Comparison of ENCODE assay signal across 7 cellular contexts in the genomic region with DNA sequence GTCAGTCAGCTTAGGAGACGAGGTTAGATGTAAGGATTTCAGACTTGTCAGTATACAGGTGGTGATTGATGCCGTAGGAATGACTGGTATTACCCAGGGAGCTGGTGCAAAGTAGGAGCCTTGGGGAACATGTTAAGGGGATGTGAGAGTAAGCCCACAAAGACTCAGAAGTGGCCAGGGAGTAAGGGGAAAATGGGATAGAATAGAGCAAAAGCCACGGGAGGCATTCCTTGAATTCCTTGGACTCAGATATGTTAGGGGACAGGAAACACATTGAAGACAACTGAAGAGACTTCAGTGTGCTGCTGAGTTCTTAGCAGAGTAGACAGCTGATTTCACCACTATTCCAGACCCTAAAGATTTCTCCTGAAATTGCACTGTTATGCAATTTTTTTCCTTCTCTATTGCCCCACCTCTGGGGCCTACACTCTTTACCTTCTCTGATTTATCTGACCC. TPM values are rescaled to one million over a fixed set of nuclear protein-coding genes. Genes with fewer than 3 reads are reported as not detected.
DNase-seq lines count a peak whose midpoint lies in the region; ATAC-seq, FAIRE-seq and TF ChIP-seq lines count a peak whose summit lies in the region.

No MANE protein-coding gene starts in this region.

- TSS peak; percentile 92 for BruUV-seq in Panc1 (replicated peaks; lab: Mats Ljungman, UMichigan)

- no peak overlapping the region for H3K4ac ChIP-seq in H1 (replicated peaks; ENCODE audit: insufficient read length, low read depth, low read length)
- H3K4ac ChIP-seq in neuronal stem cell (ENCODE audit: low read length), result no peak overlapping the region

- no peak overlapping the region for H3K23ac ChIP-seq in H1 (ENCODE audit: insufficient read length)
- H3K23ac ChIP-seq in neuronal stem cell (ENCODE audit: low read depth, low read length, poor library complexity), result no peak overlapping the region

- 44% methylated on average over 3 of the region's 3 CpGs; no CpG with 5 or more reads in 1 of the 2 experiments for WGBS in H1 (ENCODE audit: extremely low coverage in 1 of 2, insufficient coverage in 1 of 2, insufficient read length in 1 of 2, insufficient replicate concordance in 2 of 2, low coverage in 1 of 2, low lambda C conversion rate in 2 of 2, missing lambda C conversion rate in 1 of 2), 2 experiments
- WGBS in neuronal stem cell (ENCODE audit: extremely low coverage in 2 of 2, insufficient read length in 2 of 2, insufficient replicate concordance in 1 of 2), 2 donors, result no CpG with 5 or more reads among the region's 3 CpGs

- no peak overlapping the region for H4K91ac ChIP-seq in H1 (replicated peaks; ENCODE audit: insufficient read length, low read length)
- H4K91ac ChIP-seq in neuronal stem cell (ENCODE audit: low read depth, low read length, poor library complexity), result no peak overlapping the region

- no peak overlapping the region for H3K14ac ChIP-seq in H1 (ENCODE audit: insufficient read length)
- H3K14ac ChIP-seq in neuronal stem cell (ENCODE audit: low read length), result no peak overlapping the region

- CTCF ChIA-PET in Panc1 (lab: Charles Lee) (interaction anchor here (0.6 kb wide), 1 partner anchor 695 kb away, joined by 3 read pairs; no protein-coding TSS in a partner anchor), H1 (lab: Charles Lee; ENCODE audit: partially characterized antibody) (interaction anchor here (1.2 to 1.7 kb wide), 3 partner anchors 41 to 312 kb away, joined by 3 to 6 read pairs (median 4); no protein-coding TSS in a partner anchor)

- H3K9ac ChIP-seq in H1 (replicated peaks in 1 of 4; ENCODE audit: extremely low read depth in 1 of 4, low read depth in 3 of 4, low read length in 3 of 4) (no peak overlapping the region), neuronal stem cell (ENCODE audit: low read depth, low read length, poor library complexity) (no peak overlapping the region)

- intact Hi-C loops in Panc1 (cut with micrococcal nuclease; ENCODE audit: unreplicated experiment), result no loop called here

- no peak overlapping the region for H3K18ac ChIP-seq in H1 (ENCODE audit: extremely low read depth, low read length)
- H3K18ac ChIP-seq in neuronal stem cell (ENCODE audit: low read length), result no peak overlapping the region

- H3K4me3 ChIP-seq in Panc1 (ENCODE audit: low read depth in 2 of 2, low read length in 2 of 2) (peak overlapping the region; percentile 71 to 91; a peak in 3 of 4 replicates), H1 (ENCODE audit: extremely low read depth in 1 of 4, insufficient read depth in 2 of 4, low read depth in 3 of 4, low read length in 4 of 4) (peak overlapping the region in 2 of 4 experiments; percentile 1 to 98; a peak in 3 of 8 replicates), neuronal stem cell (ENCODE audit: low read length in 2 of 2) (peak overlapping the region in 1 of 2 donors; percentile 75)

- TF ChIP-seq EP300 in H1 (IDR thresholded peaks at IDR 0.05; ENCODE audit: borderline replicate concordance in 1 of 2, low read depth in 2 of 2, low read length in 2 of 2), result no peak

- no peaks in the 10 kb centered on the region for H3K9me3 ChIP-seq in Panc1 (ENCODE audit: control insufficient read depth, insufficient read depth, low read depth, low read length)
- no peaks in the 10 kb centered on the region for H3K9me3 ChIP-seq in H1 (ENCODE audit: insufficient read depth in 2 of 2, low read depth in 1 of 2, low read length in 1 of 2)
- no peaks in the 10 kb centered on the region for H3K9me3 ChIP-seq in neuronal stem cell (replicated peaks in 1 of 2; ENCODE audit: control insufficient read depth in 2 of 2, insufficient read depth in 1 of 2, low read depth in 1 of 2, low read length in 2 of 2)

- no peak overlapping the region; the same call in 1 of the 2 replicates for H2BK12ac ChIP-seq in H1 (ENCODE audit: low read depth, low read length)
- no peak overlapping the region for H2BK12ac ChIP-seq in neuronal stem cell (ENCODE audit: low read length)

- in situ Hi-C loops in Panc1 (cut with HindIII; ENCODE audit: low pct_unique_long_range_greater_than_20kb, low sequenced_read_pairs), result no loop called here

- H3K4me1 ChIP-seq in Panc1 (ENCODE audit: control insufficient read depth, insufficient read depth, low read length) (peaks cover 23% of the 10 kb centered on the region), H1 (replicated peaks in 1 of 4; ENCODE audit: control insufficient read depth in 3 of 4, insufficient read depth in 4 of 4, low read length in 3 of 4) (peaks cover 6 to 15% (median 12%) of the 10 kb centered on the region in 4 experiments; a peak in 6 of 7 replicates), neuronal stem cell (ENCODE audit: control insufficient read depth in 2 of 2, insufficient read depth in 1 of 2, low read depth in 1 of 2, low read length in 2 of 2) (peaks cover 16 to 28% of the 10 kb centered on the region in 2 donors)

- H3K36me3 ChIP-seq in Panc1 (ENCODE audit: control insufficient read depth, insufficient read depth, low read length) (peaks cover 12% of the 10 kb centered on the region), H1 (ENCODE audit: control insufficient read depth in 2 of 4, insufficient read depth in 4 of 4, low read length in 3 of 4) (peaks cover 4 to 57% (median 28%) of the 10 kb centered on the region in 4 experiments), neuronal stem cell (replicated peaks in 1 of 2; ENCODE audit: control insufficient read depth in 2 of 2, insufficient read depth in 2 of 2, low read length in 2 of 2) (peaks cover 24 to 78% of the 10 kb centered on the region in 2 donors)

- no peak for TF ChIP-seq RAD21 in H1 (IDR thresholded peaks at IDR 0.05 in 1 of 2, conservative IDR thresholded peaks at IDR 0.05 in 1 of 2; ENCODE audit: low read depth in 2 of 2, low read length in 2 of 2)

- TF ChIP-seq CTCF in Panc1 (IDR thresholded peaks at IDR 0.05), result no peak
- TF ChIP-seq CTCF in H1 (IDR thresholded peaks at IDR 0.05; ENCODE audit: control extremely low read depth in 1 of 3, insufficient read depth in 1 of 3, low read depth in 1 of 3, low read length in 3 of 3), result no peak

- H3K4me2 ChIP-seq in H1 (ENCODE audit: insufficient read depth in 1 of 2, low read depth in 2 of 2, low read length in 2 of 2) (peak overlapping the region; percentile 71 to 90), neuronal stem cell (ENCODE audit: insufficient read depth, low read length, poor library complexity, severe bottlenecking) (peak overlapping the region; percentile 72)

- H3K27ac ChIP-seq in Panc1 (ENCODE audit: low read length) (peak overlapping the region; percentile 94), H1 (ENCODE audit: low read depth, low read length) (peak overlapping the region; percentile 81; the same call in 1 of the 2 replicates), neuronal stem cell (replicated peaks; ENCODE audit: low read length) (peak overlapping the region; percentile 84)

- peaks cover 11% of the 10 kb centered on the region for H3K23me2 ChIP-seq in H1 (ENCODE audit: low read depth, low read length)

- no peak overlapping the region for H4K5ac ChIP-seq in H1 (ENCODE audit: insufficient read length, low read depth, low read length)

- POLR2A ChIA-PET in Panc1 (lab: Charles Lee), result no interaction called here
- POLR2A ChIA-PET in H1 (lab: Charles Lee; ENCODE audit: partially characterized antibody), result interaction anchor here (0.5 to 6.0 kb wide), 15 partner anchors 8 to 225 kb away, joined by 3 to 86 read pairs (median 7); a partner anchor contains a TSS

- H2BK15ac ChIP-seq in H1 (ENCODE audit: low read length) (no peak overlapping the region), neuronal stem cell (ENCODE audit: low read length) (no peak overlapping the region)

- no peak overlapping the region for H3K56ac ChIP-seq in H1 (replicated peaks; ENCODE audit: insufficient read length, low read depth, low read length)

- H2BK120ac ChIP-seq in H1 (replicated peaks; ENCODE audit: low read depth, low read length), result no peak overlapping the region
- H2BK120ac ChIP-seq in neuronal stem cell (ENCODE audit: low read depth, low read length), result no peak overlapping the region

- peaks cover 0 to 2% of the 10 kb centered on the region in 2 experiments for H4K20me1 ChIP-seq in H1 (replicated peaks in 1 of 2; ENCODE audit: control insufficient read depth in 1 of 2, insufficient read depth in 2 of 2, low read length in 2 of 2)

- H2BK5ac ChIP-seq in H1 (ENCODE audit: low read depth, low read length) (peak overlapping the region; percentile 88; the same call in 1 of the 2 replicates), neuronal stem cell (ENCODE audit: low read length) (no peak overlapping the region)

- no peak for FAIRE-seq in GM12891 (lab: Jason Lieb, UNC)
- peak; percentile 24 for FAIRE-seq in H1 (lab: Jason Lieb, UNC)

- DNase-seq in GM12891 (ENCODE audit: insufficient read length, low spot score), result no peak
- no peak for DNase-seq in Panc1 (ENCODE audit: low read depth, low spot score)
- DNase-seq in H1 (ENCODE audit: low read depth in 1 of 2, low spot score in 2 of 2), result peak; percentile 52 to 63
- DNase-seq in neuronal stem cell (ENCODE audit: low spot score), result peak; percentile 41
- no peak for DNase-seq in Kasumi-1 (lab: John Stamatoyannopoulos, UW)

- TF ChIP-seq POLR2A in GM12891 (IDR thresholded peaks at IDR 0.05; ENCODE audit: low read depth, low read length) (0 out of 2 replicates have a peak, but pooled peaks have one; percentile 23), H1 (IDR thresholded peaks at IDR 0.05; ENCODE audit: control extremely low read depth in 1 of 2, low read depth in 2 of 2, low read length in 2 of 2) (peak in 1 of 2 experiments; percentile 82; a peak in 1 of 3 replicates)

- H2BK20ac ChIP-seq in H1 (ENCODE audit: low read length), result no peak overlapping the region

- H3K27me3 ChIP-seq in Panc1 (ENCODE audit: control insufficient read depth, insufficient read depth, low read length) (no peaks in the 10 kb centered on the region), H1 (replicated peaks in 1 of 4; ENCODE audit: control insufficient read depth in 3 of 4, extremely low read depth in 1 of 4, insufficient read depth in 3 of 4, low read length in 3 of 4) (no peaks in the 10 kb centered on the region), neuronal stem cell (ENCODE audit: control insufficient read depth in 3 of 3, insufficient read depth in 3 of 3, low read depth in 1 of 3, low read length in 3 of 3) (no peaks in the 10 kb centered on the region)

- H2AK5ac ChIP-seq in H1 (ENCODE audit: low read depth, low read length) (peak overlapping the region; percentile 72; the same call in 1 of the 2 replicates), neuronal stem cell (ENCODE audit: low read depth, low read length) (no peak overlapping the region)

- peaks cover 0 to 13% of the 10 kb centered on the region in 2 experiments; a peak in 2 of 4 replicates for H3K79me2 ChIP-seq in H1 (ENCODE audit: control insufficient read depth in 1 of 2, insufficient read depth in 2 of 2, low read length in 2 of 2)

- H3K79me1 ChIP-seq in H1 (ENCODE audit: low read depth, low read length) (peaks cover 7% of the 10 kb centered on the region; the same call in 1 of the 2 replicates), neuronal stem cell (ENCODE audit: low read depth, low read length) (peaks cover 9% of the 10 kb centered on the region)

- H2AFZ ChIP-seq in H1 (ENCODE audit: low read length), result no peak overlapping the region
- H2AFZ ChIP-seq in neuronal stem cell (ENCODE audit: low read length), result no peak overlapping the region

- 0 out of 2 replicates have a peak, but pooled peaks have one; percentile 20 for ATAC-seq in Panc1
- ATAC-seq in GM19467 (IDR thresholded peaks at IDR 0.05; ENCODE audit: unreplicated experiment), result no peak
- no peak for ATAC-seq in GM21717 (IDR thresholded peaks at IDR 0.05; ENCODE audit: unreplicated experiment)

- H4K8ac ChIP-seq in H1 (ENCODE audit: extremely low read depth, insufficient read depth, low read length), result no peak overlapping the region
- H4K8ac ChIP-seq in neuronal stem cell (ENCODE audit: low read depth, low read length), result no peak overlapping the region

RNA-seq across cellular contexts. Expression of a gene that starts 1.2 kb away (rescaled TPM):
- polyA plus RNA-seq in GM12891 (2012; ENCODE audit: low read depth, missing spikeins), result 66.7 TPM
- total RNA-seq in Panc1 (2021; ENCODE audit: unreplicated experiment), result 112 TPM
- 45.6 TPM for polyA plus RNA-seq in Panc1 (2012; ENCODE audit: insufficient read length)
- 166 and 175 TPM in 2 replicates for total RNA-seq in H1 (2021; fragmentation: NEBNext Ultra II Directional; extraction: Animal tissue kit (Norgen Biotek cat#: 25700))
- polyA plus RNA-seq in H1 (2011; rRNA removed), result 40.9 and 61.6 TPM in 2 replicates
- 86.3 TPM for polyA plus RNA-seq in H1 (2011; cell fraction: cytosol; rRNA removed)
- 37.8 TPM for polyA plus RNA-seq in H1 (2011; cell fraction: nucleus; rRNA removed)
- polyA plus RNA-seq in H1 (2012, experiment 1 of 2), result 124 to 172 TPM (median 138 TPM) in 4 replicates
- 29.5 TPM for polyA plus RNA-seq in H1 (2012, experiment 2 of 2)
- polyA plus RNA-seq in H1 (2013, experiment 1 of 2), result 106 TPM
- 107 TPM for polyA plus RNA-seq in H1 (2013, experiment 2 of 2)
- polyA minus RNA-seq in H1 (2011; rRNA and poly(A)+ RNA removed), result 95.2 and 95.6 TPM in 2 replicates
- polyA minus RNA-seq in H1 (2011; cell fraction: cytosol; rRNA and poly(A)+ RNA removed), result 44.3 TPM
- polyA minus RNA-seq in H1 (2011; cell fraction: nucleus; rRNA and poly(A)+ RNA removed), result 48.1 TPM
- polyA plus RNA-seq in neuronal stem cell (2013, experiment 1 of 2), result 94.5 TPM
- polyA plus RNA-seq in neuronal stem cell (2013, experiment 2 of 2), result 92.4 TPM

RNA-seq across cellular contexts. Expression of a gene that starts 28.8 kb away (rescaled TPM):
- polyA plus RNA-seq in GM12891 (2012; ENCODE audit: low read depth, missing spikeins), result 187 TPM
- 340 TPM for total RNA-seq in Panc1 (2021; ENCODE audit: unreplicated experiment)
- polyA plus RNA-seq in Panc1 (2012; ENCODE audit: insufficient read length), result 402 TPM
- 331 and 348 TPM in 2 replicates for total RNA-seq in H1 (2021; fragmentation: NEBNext Ultra II Directional; extraction: Animal tissue kit (Norgen Biotek cat#: 25700))
- polyA plus RNA-seq in H1 (2011; rRNA removed), result 117 and 138 TPM in 2 replicates
- 177 TPM for polyA plus RNA-seq in H1 (2011; cell fraction: cytosol; rRNA removed)
- polyA plus RNA-seq in H1 (2011; cell fraction: nucleus; rRNA removed), result 243 TPM
- 298 to 400 TPM (median 371 TPM) in 4 replicates for polyA plus RNA-seq in H1 (2012, experiment 1 of 2)
- polyA plus RNA-seq in H1 (2012, experiment 2 of 2), result 55.7 TPM
- 155 TPM for polyA plus RNA-seq in H1 (2013, experiment 1 of 2)
- 149 TPM for polyA plus RNA-seq in H1 (2013, experiment 2 of 2)
- polyA minus RNA-seq in H1 (2011; rRNA and poly(A)+ RNA removed), result 187 and 237 TPM in 2 replicates
- 355 TPM for polyA minus RNA-seq in H1 (2011; cell fraction: cytosol; rRNA and poly(A)+ RNA removed)
- 228 TPM for polyA minus RNA-seq in H1 (2011; cell fraction: nucleus; rRNA and poly(A)+ RNA removed)
- polyA plus RNA-seq in neuronal stem cell (2013, experiment 1 of 2), result 126 TPM
- 126 TPM for polyA plus RNA-seq in neuronal stem cell (2013, experiment 2 of 2)

RNA-seq across cellular contexts. Expression of a gene that starts 29.6 kb away (rescaled TPM):
- polyA plus RNA-seq in GM12891 (2012; ENCODE audit: low read depth, missing spikeins), result 49.0 TPM
- 98.4 TPM for total RNA-seq in Panc1 (2021; ENCODE audit: unreplicated experiment)
- 97.1 TPM for polyA plus RNA-seq in Panc1 (2012; ENCODE audit: insufficient read length)
- total RNA-seq in H1 (2021; fragmentation: NEBNext Ultra II Directional; extraction: Animal tissue kit (Norgen Biotek cat#: 25700)), result 79.8 and 83.4 TPM in 2 replicates
- polyA plus RNA-seq in H1 (2011; rRNA removed), result 45.0 and 58.7 TPM in 2 replicates
- 84.0 TPM for polyA plus RNA-seq in H1 (2011; cell fraction: cytosol; rRNA removed)
- 37.1 TPM for polyA plus RNA-seq in H1 (2011; cell fraction: nucleus; rRNA removed)
- polyA plus RNA-seq in H1 (2012, experiment 1 of 2), result 65.6 to 85.6 TPM (median 74.6 TPM) in 4 replicates
- 43.5 TPM for polyA plus RNA-seq in H1 (2012, experiment 2 of 2)
- polyA plus RNA-seq in H1 (2013, experiment 1 of 2), result 68.9 TPM
- polyA plus RNA-seq in H1 (2013, experiment 2 of 2), result 73.2 TPM
- 24.2 and 28.2 TPM in 2 replicates for polyA minus RNA-seq in H1 (2011; rRNA and poly(A)+ RNA removed)
- polyA minus RNA-seq in H1 (2011; cell fraction: cytosol; rRNA and poly(A)+ RNA removed), result 13.1 TPM
- 20.7 TPM for polyA minus RNA-seq in H1 (2011; cell fraction: nucleus; rRNA and poly(A)+ RNA removed)
- 49.9 TPM for polyA plus RNA-seq in neuronal stem cell (2013, experiment 1 of 2)
- polyA plus RNA-seq in neuronal stem cell (2013, experiment 2 of 2), result 51.2 TPM

RNA-seq across cellular contexts. Expression of a gene that starts 33.3 kb away (rescaled TPM):
- 37.1 TPM for polyA plus RNA-seq in GM12891 (2012; ENCODE audit: low read depth, missing spikeins)
- total RNA-seq in Panc1 (2021; ENCODE audit: unreplicated experiment), result 112 TPM
- polyA plus RNA-seq in Panc1 (2012; ENCODE audit: insufficient read length), result 51.1 TPM
- total RNA-seq in H1 (2021; fragmentation: NEBNext Ultra II Directional; extraction: Animal tissue kit (Norgen Biotek cat#: 25700)), result 112 and 120 TPM in 2 replicates
- polyA plus RNA-seq in H1 (2011; rRNA removed), result 18.0 and 32.6 TPM in 2 replicates
- 29.4 TPM for polyA plus RNA-seq in H1 (2011; cell fraction: cytosol; rRNA removed)
- polyA plus RNA-seq in H1 (2011; cell fraction: nucleus; rRNA removed), result 14.5 TPM
- 68.6 to 94.3 TPM (median 72.3 TPM) in 4 replicates for polyA plus RNA-seq in H1 (2012, experiment 1 of 2)
- polyA plus RNA-seq in H1 (2012, experiment 2 of 2), result 11.3 TPM
- 85.1 TPM for polyA plus RNA-seq in H1 (2013, experiment 1 of 2)
- 86.1 TPM for polyA plus RNA-seq in H1 (2013, experiment 2 of 2)
- 45.6 and 49.7 TPM in 2 replicates for polyA minus RNA-seq in H1 (2011; rRNA and poly(A)+ RNA removed)
- polyA minus RNA-seq in H1 (2011; cell fraction: cytosol; rRNA and poly(A)+ RNA removed), result 32.6 TPM
- 52.7 TPM for polyA minus RNA-seq in H1 (2011; cell fraction: nucleus; rRNA and poly(A)+ RNA removed)
- 108 TPM for polyA plus RNA-seq in neuronal stem cell (2013, experiment 1 of 2)
- 108 TPM for polyA plus RNA-seq in neuronal stem cell (2013, experiment 2 of 2)

RNA-seq across cellular contexts. Expression of a gene that starts 39.4 kb away (rescaled TPM):
- polyA plus RNA-seq in GM12891 (2012; ENCODE audit: low read depth, missing spikeins), result 0.06 TPM
- not detected for total RNA-seq in Panc1 (2021; ENCODE audit: unreplicated experiment)
- polyA plus RNA-seq in Panc1 (2012; ENCODE audit: insufficient read length), result not detected
- 0.34 and 0.44 TPM in 2 replicates for total RNA-seq in H1 (2021; fragmentation: NEBNext Ultra II Directional; extraction: Animal tissue kit (Norgen Biotek cat#: 25700))
- 0.09 and 0.15 TPM in 2 replicates for polyA plus RNA-seq in H1 (2011; rRNA removed)
- polyA plus RNA-seq in H1 (2011; cell fraction: cytosol; rRNA removed), result 0.17 TPM
- 0.23 TPM for polyA plus RNA-seq in H1 (2011; cell fraction: nucleus; rRNA removed)
- 0.16 to 0.25 TPM (median 0.19 TPM) in 3 of 4 replicates, not detected in the other for polyA plus RNA-seq in H1 (2012, experiment 1 of 2)
- not detected for polyA plus RNA-seq in H1 (2012, experiment 2 of 2)
- 0.10 TPM for polyA plus RNA-seq in H1 (2013, experiment 1 of 2)
- polyA plus RNA-seq in H1 (2013, experiment 2 of 2), result 0.15 TPM
- polyA minus RNA-seq in H1 (2011; rRNA and poly(A)+ RNA removed), result not detected in 2 replicates
- polyA minus RNA-seq in H1 (2011; cell fraction: cytosol; rRNA and poly(A)+ RNA removed), result not detected
- polyA minus RNA-seq in H1 (2011; cell fraction: nucleus; rRNA and poly(A)+ RNA removed), result not detected
- polyA plus RNA-seq in neuronal stem cell (2013, experiment 1 of 2), result not detected
- 0.06 TPM for polyA plus RNA-seq in neuronal stem cell (2013, experiment 2 of 2)

Comparison
In these comparisons a context has a peak if more than half of its experiments do, and no peak if none do; other contexts are left out.
1. DNase-seq: peak in H1 (2 of 2) and neuronal stem cell (single experiment); none in GM12891 (single experiment), Panc1 (single experiment) and Kasumi-1 (0 of 2).
2. Peak in every context shown above with its lines, with median percentiles within 50 percentile points of each other: H3K27ac ChIP-seq.